ENCODE assay signal across 20 cellular contexts in genomic region chr13:40370662-40371061, GRCh38.
"Had no signal": no experiment of that assay in that cellular context is flagged by ENCODE, and none has a peak within 500 bp of the region (broad histone marks: within the 10 kb centered on the region; RNA-seq: fewer than 3 reads in every experiment).

No MANE protein-coding gene starts in this region.

- H3K36me3 ChIP-seq: esophagus squamous epithelium, left lung had no signal

- H3K36me3 Mint-ChIP-seq: brain, naive B cell had no signal

- H3K9me3 ChIP-seq: esophagus squamous epithelium, left lung had no signal

- H2AFZ ChIP-seq: parathyroid adenoma had no signal

- ATAC-seq: left lung; SK-N-SH treated with all-trans-retinoic acid at 6 μM for 48 hours; stimulated activated memory B cell treated with anti-CD40 and anti-IgM and Interleukin-4, amounts not matched to agents 10 μg/mL and 1 μg/mL and 100 μg/mL, for 72 hours had no signal

- H3K4me1 ChIP-seq: left lung, parathyroid adenoma had no signal

- FAIRE-seq: kidney, TTC549 had no signal

- H3K27ac Mint-ChIP-seq: activated B cell treated with CpG ODN at 0.5 μM for 24 hours; activated naive CD4-positive, alpha-beta T cell treated with anti-CD3 and anti-CD28 coated beads, Interleukin-2, amount 50 U/mL, for 24 hours; brain; stimulated activated memory B cell treated with anti-CD40 and anti-IgM and Interleukin-4, amounts not matched to agents 10 μg/mL and 1 μg/mL and 100 μg/mL, for 72 hours had no signal

- DNase-seq: activated B cell treated with CpG ODN at 0.5 μM for 24 hours; activated CD4-positive, alpha-beta T cell treated with anti-CD3 and anti-CD28 coated beads, Interleukin-2, amount 50 U/mL, for 48 hours; activated T-cell treated with anti-CD3 and anti-CD28 coated beads for 4 hours; central memory CD4-positive, alpha-beta T cell; esophagus squamous epithelium; hippocampal formation; kidney; left lung; mammary epithelial cell; naive B cell; stimulated activated CD4-positive, alpha-beta T cell treated with anti-CD3 and anti-CD28 coated beads, Interleukin-12 subunit alpha, Interleukin-12 subunit beta, amount 100 ng/mL, for 4 hours; stimulated activated CD4-positive, alpha-beta T cell treated with anti-CD3 and anti-CD28 coated beads, Interleukin-2, amount 100 ng/mL, for 24 hours; trophoblast cell had no signal

- H3K79me2 ChIP-seq: parathyroid adenoma had no signal

- H3K27me3 ChIP-seq: left lung had no signal

- H3K9me3 Mint-ChIP-seq: activated naive CD4-positive, alpha-beta T cell treated with anti-CD3 and anti-CD28 coated beads, Interleukin-2, amount 50 U/mL, for 24 hours had no signal

- H3K9ac ChIP-seq: parathyroid adenoma had no signal

- H3K27ac ChIP-seq: coronary artery, esophagus squamous epithelium, left lung, parathyroid adenoma had no signal

- H3K4me3 Mint-ChIP-seq: activated B cell treated with CpG ODN at 0.5 μM for 24 hours; brain; stimulated activated memory B cell treated with anti-CD40 and anti-IgM and Interleukin-4, amounts not matched to agents 10 μg/mL and 1 μg/mL and 100 μg/mL, for 72 hours had no signal

- H3K4me3 ChIP-seq: coronary artery, esophagus squamous epithelium, left lung had no signal

- H3K27me3 Mint-ChIP-seq: activated B cell treated with CpG ODN at 0.5 μM for 24 hours; activated naive CD4-positive, alpha-beta T cell treated with anti-CD3 and anti-CD28 coated beads, Interleukin-2, amount 50 U/mL, for 24 hours; naive B cell; stimulated activated memory B cell treated with anti-CD40 and anti-IgM and Interleukin-4, amounts not matched to agents 10 μg/mL and 1 μg/mL and 100 μg/mL, for 72 hours had no signal
